Comparison of ENCODE assay signal across 1 cellular context in genomic region chr6:131067521-131067920, GRCh38.
TF ChIP-seq lines count a peak whose summit lies in the region.

No MANE protein-coding gene starts in this region.

TF ChIP-seq in GM23338, 12 proteins besides CTCF, POLR2A, EP300 and RAD21 (continued from another document):
- no peak for TF ChIP-seq REST (IDR thresholded peaks at IDR 0.05; ENCODE audit: unreplicated experiment)
- TF ChIP-seq JUNB (IDR thresholded peaks at IDR 0.05; ENCODE audit: unreplicated experiment): no peak
- no peak for TF ChIP-seq EZH2 (IDR thresholded peaks at IDR 0.05; ENCODE audit: low read depth, unreplicated experiment)
- no peak for TF ChIP-seq STAT1 (IDR thresholded peaks at IDR 0.05; ENCODE audit: unreplicated experiment)
- TF ChIP-seq ETS1 (IDR thresholded peaks at IDR 0.05): no peak
- no peak for TF ChIP-seq ZNF462 (CRISPR knock-in tag; IDR thresholded peaks at IDR 0.05)
- no peak for TF ChIP-seq EZH2phosphoT487 (IDR thresholded peaks at IDR 0.05; ENCODE audit: unreplicated experiment)
- no peak for TF ChIP-seq NANOG (IDR thresholded peaks at IDR 0.05; ENCODE audit: borderline replicate concordance)
- no peak for TF ChIP-seq POLR2AphosphoS5 (IDR thresholded peaks at IDR 0.05; ENCODE audit: low read depth)
- no peak for TF ChIP-seq ZNF114 (CRISPR knock-in tag; IDR thresholded peaks at IDR 0.05)
- no peak for TF ChIP-seq CREB1 (CRISPR knock-in tag; IDR thresholded peaks at IDR 0.05; ENCODE audit: low read depth)
